ENCODE assay signal across 8 cellular contexts in genomic region chr12:133037207-133038005, GRCh38.
A peak's percentile ranks its signal among the peaks of the same experiment; 100 is the strongest.
DNase-seq lines count a peak whose midpoint lies in the region; ATAC-seq lines count a peak whose summit lies in the region.

Gene ZNF84 (plus strand): TSS chr12:133037509. CDS start chr12:133041468, 3,959 bp downstream.

- ATAC-seq in GM19372 (IDR thresholded peaks at IDR 0.05; ENCODE audit: low read depth, unreplicated experiment) (peak; percentile 97), HG03558 (IDR thresholded peaks at IDR 0.05; ENCODE audit: extremely low read depth, unreplicated experiment) (peak; percentile 77)

- DNase-seq in C1 segment of cervical spinal cord (lab: John Stamatoyannopoulos, UW) (peak; percentile 66 to 98 (median 92)), NCI-H748 treated with DMSO at 0.1 percent for 48 hours (lab: John Stamatoyannopoulos, UW) (peak; percentile 91), dedifferentiated amniotic fluid mesenchymal stem cell (ENCODE audit: extremely low spot score) (peak; percentile 98), left kidney (ENCODE audit: low read depth, low spot score) (peak; percentile 100)
- peak; percentile 93 to 98 for DNase-seq in activated CD4-positive, alpha-beta T cell treated with anti-CD3 and anti-CD28 coated beads, Interleukin-2, amount 50 U/mL, for 24 hours (ENCODE audit: low read depth in 1 of 2, low spot score in 1 of 2)
- peak; percentile 96 to 98 for DNase-seq in stimulated activated CD4-positive, alpha-beta T cell treated with anti-CD3 and anti-CD28 coated beads, Interleukin-2, amount 100 ng/mL, for 24 hours

Comparison
In these comparisons a context has a peak if more than half of its experiments do, and no peak if none do; other contexts are left out.
1. Peak in every context shown above with its lines: DNase-seq and ATAC-seq.